9 cellular contexts compared by ENCODE assay signal in genomic region chr12:111033281-111034147, GRCh38. TPM values are rescaled to one million over a fixed set of nuclear protein-coding genes. Genes with fewer than 3 reads are reported as not detected.
DNase-seq lines count a peak whose midpoint lies in the region; ATAC-seq, FAIRE-seq and TF ChIP-seq lines count a peak whose summit lies in the region.
"Had no signal": no experiment of that assay in that cellular context is flagged by ENCODE, and none has a peak within 500 bp of the region (broad histone marks: within the 10 kb centered on the region; RNA-seq: fewer than 3 reads in every experiment).

No MANE protein-coding gene starts in this region.

- no peak overlapping the region for H3K27ac ChIP-seq in BLaER1 treated with 17β-estradiol and CSF1 and Interleukin-3, amounts not matched to agents 10 nM and 100 nM
- H3K27ac ChIP-seq in WERI-Rb-1, result no peak overlapping the region
- H3K27ac ChIP-seq in HepG2 (ENCODE audit: extremely low read length, insufficient read depth, low read length), result no peak overlapping the region
- H3K27ac ChIP-seq: left lung had no signal

- DNase-seq in HAP-1 (ENCODE audit: low spot score in 2 of 2), result peak in 1 of 2 experiments; percentile 74
- DNase-seq in WERI-Rb-1, result peak; percentile 71
- no peak for DNase-seq in HepG2 (ENCODE audit: low spot score)
- DNase-seq in H54 (ENCODE audit: insufficient read length, low spot score), result no peak
- no peak for DNase-seq in CD1c-positive myeloid dendritic cell (ENCODE audit: extremely low spot score)
- DNase-seq in AML-193 (lab: John Stamatoyannopoulos, UW), result no peak
- DNase-seq: left lung had no signal

- no TSS peak for BruUV-seq in HepG2 (replicated peaks; lab: Mats Ljungman, UMichigan)

- POLR2A ChIA-PET in HepG2 (lab: Yijun Ruan, JAX), result no interaction called here

- intact Hi-C loops in HepG2 (cut with micrococcal nuclease; ENCODE audit: unreplicated experiment), result no loop called here

- TF ChIP-seq CTCF in WERI-Rb-1 (IDR thresholded peaks at IDR 0.05; ENCODE audit: low read depth, low read length), result peak; percentile 72
- 0 out of 2 replicates have a peak, but pooled peaks have one; percentile 12 for TF ChIP-seq CTCF in HepG2 (CRISPR knock-in tag; IDR thresholded peaks at IDR 0.05)

- peaks cover 82 to 99% (median 94%) of the 10 kb centered on the region in 11 experiments for H3K27me3 ChIP-seq in BLaER1 treated with 17β-estradiol and CSF1 and Interleukin-3, amounts not matched to agents 10 nM and 100 nM
- H3K27me3 ChIP-seq in HAP-1 (ENCODE audit: low read depth) (no peaks in the 10 kb centered on the region), WERI-Rb-1 (ENCODE audit: insufficient read depth, low read depth, severe bottlenecking) (peaks cover 30% of the 10 kb centered on the region), HepG2 (ENCODE audit: control insufficient read depth in 1 of 2, insufficient read depth in 2 of 2, low read length in 2 of 2) (peaks cover 1 to 53% of the 10 kb centered on the region in 2 experiments; a peak in 4 of 5 replicates)

- TF ChIP-seq EP300 in HepG2 (IDR thresholded peaks at IDR 0.05; ENCODE audit: low read depth in 2 of 2, low read length in 2 of 2), result no peak
- TF ChIP-seq EP300 in HepG2 (CRISPR knock-in tag; IDR thresholded peaks at IDR 0.05; ENCODE audit: borderline replicate concordance), result no peak

- peaks cover 8 to 27% (median 17%) of the 10 kb centered on the region in 10 experiments; a peak in 17 of 20 replicates for H3K4me1 ChIP-seq in BLaER1 treated with 17β-estradiol and CSF1 and Interleukin-3, amounts not matched to agents 10 nM and 100 nM
- peaks cover 15% of the 10 kb centered on the region for H3K4me1 ChIP-seq in HAP-1
- H3K4me1 ChIP-seq in HepG2 (ENCODE audit: insufficient read depth, low read length), result no peaks in the 10 kb centered on the region

- 19% methylated on average over 49 of the region's 96 CpGs for WGBS in HepG2 (ENCODE audit: low lambda C conversion rate)

- peak overlapping the region; percentile 92 to 99 (median 98) for H3K4me2 ChIP-seq in BLaER1 treated with 17β-estradiol and CSF1 and Interleukin-3, amounts not matched to agents 10 nM and 100 nM
- H3K4me2 ChIP-seq in HepG2 (ENCODE audit: low read depth, low read length), result no peak overlapping the region

- TF ChIP-seq RAD21 in HepG2 (CRISPR knock-in tag; IDR thresholded peaks at IDR 0.05), result no peak

- CTCF ChIA-PET in HepG2 (lab: Yijun Ruan, JAX; ENCODE audit: low intra/inter-chr PET ratio, low total read pairs), result no interaction called here

- no peak overlapping the region for H2AFZ ChIP-seq in HepG2 (ENCODE audit: low read length)

- peak overlapping the region in 3 of 11 experiments; percentile 25 to 44 (median 28); a peak in 3 of 22 replicates for H3K9ac ChIP-seq in BLaER1 treated with 17β-estradiol and CSF1 and Interleukin-3, amounts not matched to agents 10 nM and 100 nM
- no peak overlapping the region for H3K9ac ChIP-seq in HepG2 (ENCODE audit: insufficient read depth, low read depth, low read length)

- peaks cover 0 to 50% (median 24%) of the 10 kb centered on the region in 11 experiments; a peak in 17 of 22 replicates for H4K20me1 ChIP-seq in BLaER1 treated with 17β-estradiol and CSF1 and Interleukin-3, amounts not matched to agents 10 nM and 100 nM
- no peaks in the 10 kb centered on the region for H4K20me1 ChIP-seq in HepG2 (ENCODE audit: insufficient read depth, low read length)

- FAIRE-seq in HepG2 (lab: Jason Lieb, UNC), result no peak
- no peak for FAIRE-seq in H54 (lab: Jason Lieb, UNC)

- no peak for ATAC-seq in HepG2
- ATAC-seq in HG03135 (IDR thresholded peaks at IDR 0.05; ENCODE audit: unreplicated experiment), result no peak
- ATAC-seq: left lung had no signal

- H3K79me2 ChIP-seq in HepG2 (ENCODE audit: insufficient read depth, low read length), result no peaks in the 10 kb centered on the region

- no peaks in the 10 kb centered on the region for H3K9me3 ChIP-seq in BLaER1 treated with 17β-estradiol and CSF1 and Interleukin-3, amounts not matched to agents 10 nM and 100 nM (replicated peaks in 1 of 11)
- H3K9me3 ChIP-seq in HAP-1 (no peaks in the 10 kb centered on the region), WERI-Rb-1 (ENCODE audit: severe bottlenecking) (no peaks in the 10 kb centered on the region), HepG2 (ENCODE audit: low read length) (no peaks in the 10 kb centered on the region)
- H3K9me3 ChIP-seq: left lung had no signal

- H3K36me3 ChIP-seq in BLaER1 treated with 17β-estradiol and CSF1 and Interleukin-3, amounts not matched to agents 10 nM and 100 nM, result no peaks in the 10 kb centered on the region
- H3K36me3 ChIP-seq in HAP-1 (replicated peaks) (no peaks in the 10 kb centered on the region), WERI-Rb-1 (no peaks in the 10 kb centered on the region), HepG2 (replicated peaks in 1 of 2; ENCODE audit: control insufficient read depth in 1 of 2, insufficient read depth in 2 of 2, low read length in 2 of 2) (no peaks in the 10 kb centered on the region)
- H3K36me3 ChIP-seq: left lung had no signal

- in situ Hi-C loops in HAP-1 (cut with MboI; ENCODE audit: low sequenced_read_pairs), result no loop called here
- in situ Hi-C loops in HepG2 (cut with HindIII; ENCODE audit: extremely low pct_ligation_motif_present, low pct_unique_long_range_greater_than_20kb), result no loop called here

- TF ChIP-seq POLR2A in HepG2 (IDR thresholded peaks at IDR 0.05; ENCODE audit: insufficient read depth in 1 of 2, low read depth in 2 of 2, low read length in 2 of 2) (no peak), H54 (IDR thresholded peaks at IDR 0.05; ENCODE audit: low read depth, low read length) (no peak)

- H3K4me3 ChIP-seq in BLaER1 treated with 17β-estradiol and CSF1 and Interleukin-3, amounts not matched to agents 10 nM and 100 nM, result peak overlapping the region; percentile 54 to 73 (median 62)
- H3K4me3 ChIP-seq in HAP-1 (peak overlapping the region; percentile 45), WERI-Rb-1 (ENCODE audit: low read depth, low read length) (peak overlapping the region; percentile 61), HepG2 (replicated peaks in 1 of 3; ENCODE audit: insufficient read depth in 1 of 3, low read depth in 2 of 3, low read length in 3 of 3) (no peak overlapping the region)
- H3K4me3 ChIP-seq: left lung had no signal

TF ChIP-seq in HepG2, 621 proteins besides CTCF, POLR2A, EP300 and RAD21:
- TF ChIP-seq ATRX (CRISPR knock-in tag; IDR thresholded peaks at IDR 0.05; ENCODE audit: borderline replicate concordance) (no peak), TEF (CRISPR knock-in tag; IDR thresholded peaks at IDR 0.05) (no peak), SYNCRIP (IDR thresholded peaks at IDR 0.05; ENCODE audit: insufficient read depth, low read depth, low read length) (no peak), NPAS2 (CRISPR knock-in tag; IDR thresholded peaks at IDR 0.05; ENCODE audit: borderline replicate concordance) (no peak), FOXJ3 (CRISPR knock-in tag; IDR thresholded peaks at IDR 0.05; ENCODE audit: borderline replicate concordance) (no peak), RCOR2 (CRISPR knock-in tag; IDR thresholded peaks at IDR 0.05) (no peak)

RNA-seq across cellular contexts. Expression of gene CUX2, which starts 0.5 kb away (rescaled TPM):
- total RNA-seq in HepG2 (2016; rRNA removed; fragmentation: Illumina TruSeq; extraction: Trizol), result not detected in 2 replicates
- not detected in 2 replicates for total RNA-seq in HepG2 (2016; cell fraction: cytosol; rRNA removed; fragmentation: Illumina TruSeq; extraction: Trizol; ENCODE audit: low read depth)
- total RNA-seq in HepG2 (2016; cell fraction: insoluble cytoplasmic fraction; rRNA removed; fragmentation: Illumina TruSeq; extraction: Trizol), result not detected in 2 replicates
- not detected in 2 replicates for total RNA-seq in HepG2 (2016; cell fraction: membrane; rRNA removed; fragmentation: Illumina TruSeq; extraction: Trizol)
- not detected in 2 replicates for total RNA-seq in HepG2 (2016; cell fraction: nucleus; rRNA removed; fragmentation: Illumina TruSeq; extraction: Trizol)
- polyA plus RNA-seq in HepG2 (2011; rRNA removed), result not detected in 2 replicates
- not detected in 2 replicates for polyA plus RNA-seq in HepG2 (2011; cell fraction: cytosol; rRNA removed)
- polyA plus RNA-seq in HepG2 (2011; cell fraction: nucleus; rRNA removed), result not detected in 2 replicates
- polyA plus RNA-seq in HepG2 (2012), result not detected in 2 replicates
- not detected in 2 replicates for polyA plus RNA-seq in HepG2 (2016; cell fraction: cytosol; fragmentation: Illumina TruSeq; extraction: Trizol; ENCODE audit: low read depth)
- polyA plus RNA-seq in HepG2 (2016; cell fraction: insoluble cytoplasmic fraction; fragmentation: Illumina TruSeq; extraction: Trizol; ENCODE audit: low read depth), result not detected in 2 replicates
- not detected in 2 replicates for polyA plus RNA-seq in HepG2 (2016; cell fraction: membrane; fragmentation: Illumina TruSeq; extraction: Trizol; ENCODE audit: low read depth)
- polyA plus RNA-seq in HepG2 (2016; cell fraction: nucleus; fragmentation: Illumina TruSeq; extraction: Trizol; ENCODE audit: insufficient read depth, low read depth), result not detected in 2 replicates
- not detected in 2 replicates for polyA minus RNA-seq in HepG2 (2011; rRNA and poly(A)+ RNA removed; ENCODE audit: low replicate concordance)
- not detected in 2 replicates for polyA minus RNA-seq in HepG2 (2011; cell fraction: cytosol; rRNA and poly(A)+ RNA removed)
- polyA minus RNA-seq in HepG2 (2011; cell fraction: nucleus; rRNA and poly(A)+ RNA removed), result not detected in 2 replicates

Comparison
In these comparisons a context has a peak if more than half of its experiments do, and no peak if none do; other contexts are left out.
1. H3K4me3 ChIP-seq: peak in BLaER1 treated with 17β-estradiol and CSF1 and Interleukin-3, amounts not matched to agents 10 nM and 100 nM (10 of 10), HAP-1 (single experiment) and WERI-Rb-1 (single experiment); none in HepG2 (0 of 3).